In the genomic region with DNA sequence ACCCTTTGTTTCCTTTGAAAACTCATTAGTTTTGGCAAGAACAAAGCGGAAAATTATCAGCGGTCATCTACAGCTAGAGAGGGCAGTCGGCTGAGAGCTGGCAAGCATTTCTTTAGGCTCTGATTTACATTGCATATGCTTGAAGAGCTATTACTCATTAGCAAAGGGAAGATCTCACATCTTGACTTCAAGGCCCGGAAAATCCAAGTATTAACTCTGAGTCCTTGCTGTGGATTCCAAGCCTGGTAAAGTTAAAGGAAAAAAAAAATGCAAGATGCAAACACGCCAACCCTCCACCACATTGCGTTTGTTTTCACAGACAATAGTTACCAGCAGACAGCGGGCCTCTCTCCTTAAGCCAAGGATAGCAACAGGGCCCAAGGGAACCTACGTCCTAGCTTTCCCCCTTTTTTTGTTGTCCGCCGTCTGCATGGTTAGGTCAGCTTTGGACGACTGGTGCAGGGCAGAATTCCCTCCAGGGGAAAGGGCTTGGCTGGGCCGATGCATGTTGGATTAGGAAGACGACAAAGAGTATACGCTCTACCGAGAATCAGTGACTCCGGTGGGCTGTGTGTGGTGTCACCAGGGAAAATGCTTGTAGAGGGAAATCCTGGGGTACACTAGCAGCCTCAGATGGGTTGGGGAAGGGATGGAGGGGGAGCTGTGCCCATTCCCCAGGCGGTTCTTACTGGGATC, we compare ENCODE assay signal across 11 cellular contexts. TPM values are rescaled to one million over a fixed set of nuclear protein-coding genes. Genes with fewer than 3 reads are reported as not detected.
A peak's percentile ranks its signal among the peaks of the same experiment; 100 is the strongest.
DNase-seq lines count a peak whose midpoint lies in the region; ATAC-seq, FAIRE-seq and TF ChIP-seq lines count a peak whose summit lies in the region.
"Had no signal": no experiment of that assay in that cellular context is flagged by ENCODE, and none has a peak within 500 bp of the region (broad histone marks: within the 10 kb centered on the region; RNA-seq: fewer than 3 reads in every experiment).

No MANE protein-coding gene starts in this region.

- no peaks in the 10 kb centered on the region for H3K27me3 ChIP-seq in iPS DF 6.9 (ENCODE audit: control insufficient read depth, insufficient read depth, low read length)
- no peaks in the 10 kb centered on the region for H3K27me3 ChIP-seq in tibial artery
- H3K27me3 ChIP-seq: SJSA1 had no signal

- peaks cover 9% of the 10 kb centered on the region for H3K4me1 Mint-ChIP-seq in activated T-cell treated with anti-CD3 and anti-CD28 coated beads, Interleukin-2, amount 50 U/mL, for 24 hours (ENCODE audit: low read depth)
- H3K4me1 Mint-ChIP-seq in activated B cell treated with CpG ODN at 0.5 μM for 24 hours: peaks cover 11% of the 10 kb centered on the region

- CTCF ChIA-PET in activated B cell treated with CpG ODN at 0.5 μM for 24 hours (lab: Charles Lee): interaction anchor here (1.2 kb wide), 1 partner anchor 94 kb away, joined by 7 read pairs; no protein-coding TSS in a partner anchor

- intact Hi-C loops in activated B cell treated with CpG ODN at 0.5 μM for 24 hours (cut with micrococcal nuclease) (loop anchor here (5.0 to 10.0 kb wide), 2 partner anchors 153 to 895 kb away; a partner anchor contains a TSS), sciatic nerve (cut with DNase I) (no loop called here), tibial artery (cut with DNase I; ENCODE audit: low total_unique reads) (no loop called here)

- no peak overlapping the region for H3K27ac Mint-ChIP-seq in activated T-cell treated with anti-CD3 and anti-CD28 coated beads, Interleukin-2, amount 50 U/mL, for 24 hours
- H3K27ac Mint-ChIP-seq in activated B cell treated with CpG ODN at 0.5 μM for 24 hours: no peak overlapping the region

- TF ChIP-seq CTCF in activated B cell treated with CpG ODN at 0.5 μM for 24 hours (IDR thresholded peaks at IDR 0.05): no peak
- no peak for TF ChIP-seq CTCF in tibial artery (IDR thresholded peaks at IDR 0.05)

- H3K27me3 Mint-ChIP-seq in activated T-cell treated with anti-CD3 and anti-CD28 coated beads, Interleukin-2, amount 50 U/mL, for 24 hours: no peaks in the 10 kb centered on the region
- no peaks in the 10 kb centered on the region for H3K27me3 Mint-ChIP-seq in activated B cell treated with CpG ODN at 0.5 μM for 24 hours

- peak overlapping the region; percentile 24 for H3K4me3 Mint-ChIP-seq in activated T-cell treated with anti-CD3 and anti-CD28 coated beads, Interleukin-2, amount 50 U/mL, for 24 hours
- H3K4me3 Mint-ChIP-seq in activated B cell treated with CpG ODN at 0.5 μM for 24 hours: peak overlapping the region; percentile 66

- WGBS in iPS DF 6.9 (ENCODE audit: insufficient coverage, insufficient read length): no CpG with 5 or more reads among the region's 17 CpGs

- no peaks in the 10 kb centered on the region for H3K9me3 Mint-ChIP-seq in activated T-cell treated with anti-CD3 and anti-CD28 coated beads, Interleukin-2, amount 50 U/mL, for 24 hours
- H3K9me3 Mint-ChIP-seq in activated B cell treated with CpG ODN at 0.5 μM for 24 hours: no peaks in the 10 kb centered on the region

- H3K9me3 ChIP-seq in iPS DF 6.9 (ENCODE audit: control insufficient read depth, insufficient read depth, low read length) (no peaks in the 10 kb centered on the region), tibial artery (no peaks in the 10 kb centered on the region)
- H3K9me3 ChIP-seq: SJSA1 had no signal

- no peak for FAIRE-seq in urothelium cell line (lab: Jason Lieb, UNC)

- no peak overlapping the region for H3K27ac ChIP-seq in iPS DF 6.9 (ENCODE audit: low read length)
- no peak overlapping the region for H3K27ac ChIP-seq in tibial artery
- H3K27ac ChIP-seq: SJSA1 had no signal

- H3K4me3 ChIP-seq in iPS DF 6.9 (ENCODE audit: low read length): peak overlapping the region; percentile 51; the same call in 1 of the 2 replicates
- H3K4me3 ChIP-seq in tibial artery: no peak overlapping the region
- H3K4me3 ChIP-seq: lung, SJSA1 had no signal

- H3K4me1 ChIP-seq in iPS DF 6.9 (ENCODE audit: control insufficient read depth, insufficient read depth, low read length): no peaks in the 10 kb centered on the region
- peaks cover 0 to 23% (median 15%) of the 10 kb centered on the region in 4 donors for H3K4me1 ChIP-seq in tibial artery

- no peak for DNase-seq in activated T-cell treated with anti-CD3 and anti-CD28 coated beads, Interleukin-2, amount 50 U/mL, for 24 hours
- no peak for DNase-seq in activated T-cell treated with anti-CD3 and anti-CD28 coated beads, Interleukin-2, amount 50 U/mL, for 1 hour
- DNase-seq in activated B cell treated with CpG ODN at 0.5 μM for 24 hours (peak; percentile 18), iPS DF 6.9 (ENCODE audit: low read depth, low spot score) (no peak), sciatic nerve (ENCODE audit: low spot score) (no peak), urothelium cell line (ENCODE audit: low spot score) (no peak), tibial artery (no peak)
- DNase-seq: NCI-H2171 treated with DMSO at 0.1 percent for 48 hours had no signal

- ATAC-seq in activated B cell treated with CpG ODN at 0.5 μM for 24 hours (ENCODE audit: low read depth) (no peak), sciatic nerve (peak; percentile 67), SK-N-SH treated with all-trans-retinoic acid at 6 μM for 48 hours (no peak)

- H3K36me3 Mint-ChIP-seq in activated T-cell treated with anti-CD3 and anti-CD28 coated beads, Interleukin-2, amount 50 U/mL, for 24 hours (ENCODE audit: low read depth): peaks cover 2% of the 10 kb centered on the region
- H3K36me3 Mint-ChIP-seq in activated B cell treated with CpG ODN at 0.5 μM for 24 hours (ENCODE audit: low read depth): no peaks in the 10 kb centered on the region

- H3K36me3 ChIP-seq in iPS DF 6.9 (ENCODE audit: control insufficient read depth, insufficient read depth, low read length) (peaks cover 13% of the 10 kb centered on the region; the same call in 1 of the 2 replicates), tibial artery (peaks cover 0 to 8% (median 2%) of the 10 kb centered on the region in 3 donors)

- POLR2A ChIA-PET in activated B cell treated with CpG ODN at 0.5 μM for 24 hours (lab: Charles Lee): interaction anchor here (1.0 kb wide), 1 partner anchor 94 kb away, joined by 3 read pairs; no protein-coding TSS in a partner anchor

TF ChIP-seq in SK-N-SH treated with all-trans-retinoic acid at 6 μM for 48 hours, 23 proteins besides CTCF, POLR2A, EP300 and RAD21 (continues in another document):
- TF ChIP-seq OSR1 (CRISPR knock-in tag; IDR thresholded peaks at IDR 0.05) (no peak), ZNF70 (CRISPR knock-in tag; IDR thresholded peaks at IDR 0.05) (no peak), TCF4 (CRISPR knock-in tag; IDR thresholded peaks at IDR 0.05; ENCODE audit: borderline replicate concordance) (no peak), BACH2 (CRISPR knock-in tag; IDR thresholded peaks at IDR 0.05; ENCODE audit: borderline replicate concordance) (no peak), RARB (CRISPR knock-in tag; IDR thresholded peaks at IDR 0.05) (no peak), ZFP3 (CRISPR knock-in tag; IDR thresholded peaks at IDR 0.05) (no peak), SNAI2 (CRISPR knock-in tag; IDR thresholded peaks at IDR 0.05) (no peak), ZNF8 (CRISPR knock-in tag; IDR thresholded peaks at IDR 0.05) (no peak), ESRRG (CRISPR knock-in tag; IDR thresholded peaks at IDR 0.05) (no peak), CSDC2 (CRISPR knock-in tag; IDR thresholded peaks at IDR 0.05) (no peak), GLIS3 (CRISPR knock-in tag; IDR thresholded peaks at IDR 0.05) (no peak), TOX (CRISPR knock-in tag; IDR thresholded peaks at IDR 0.05; ENCODE audit: borderline replicate concordance) (no peak), PPARA (CRISPR knock-in tag; IDR thresholded peaks at IDR 0.05; ENCODE audit: borderline replicate concordance) (no peak)
- TF ChIP-seq, protein P1, sequence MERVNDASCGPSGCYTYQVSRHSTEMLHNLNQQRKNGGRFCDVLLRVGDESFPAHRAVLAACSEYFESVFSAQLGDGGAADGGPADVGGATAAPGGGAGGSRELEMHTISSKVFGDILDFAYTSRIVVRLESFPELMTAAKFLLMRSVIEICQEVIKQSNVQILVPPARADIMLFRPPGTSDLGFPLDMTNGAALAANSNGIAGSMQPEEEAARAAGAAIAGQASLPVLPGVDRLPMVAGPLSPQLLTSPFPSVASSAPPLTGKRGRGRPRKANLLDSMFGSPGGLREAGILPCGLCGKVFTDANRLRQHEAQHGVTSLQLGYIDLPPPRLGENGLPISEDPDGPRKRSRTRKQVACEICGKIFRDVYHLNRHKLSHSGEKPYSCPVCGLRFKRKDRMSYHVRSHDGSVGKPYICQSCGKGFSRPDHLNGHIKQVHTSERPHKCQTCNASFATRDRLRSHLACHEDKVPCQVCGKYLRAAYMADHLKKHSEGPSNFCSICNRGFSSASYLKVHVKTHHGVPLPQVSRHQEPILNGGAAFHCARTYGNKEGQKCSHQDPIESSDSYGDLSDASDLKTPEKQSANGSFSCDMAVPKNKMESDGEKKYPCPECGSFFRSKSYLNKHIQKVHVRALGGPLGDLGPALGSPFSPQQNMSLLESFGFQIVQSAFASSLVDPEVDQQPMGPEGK (CRISPR knock-in tag; IDR thresholded peaks at IDR 0.05; ENCODE audit: borderline replicate concordance): no peak
- TF ChIP-seq, protein P2, sequence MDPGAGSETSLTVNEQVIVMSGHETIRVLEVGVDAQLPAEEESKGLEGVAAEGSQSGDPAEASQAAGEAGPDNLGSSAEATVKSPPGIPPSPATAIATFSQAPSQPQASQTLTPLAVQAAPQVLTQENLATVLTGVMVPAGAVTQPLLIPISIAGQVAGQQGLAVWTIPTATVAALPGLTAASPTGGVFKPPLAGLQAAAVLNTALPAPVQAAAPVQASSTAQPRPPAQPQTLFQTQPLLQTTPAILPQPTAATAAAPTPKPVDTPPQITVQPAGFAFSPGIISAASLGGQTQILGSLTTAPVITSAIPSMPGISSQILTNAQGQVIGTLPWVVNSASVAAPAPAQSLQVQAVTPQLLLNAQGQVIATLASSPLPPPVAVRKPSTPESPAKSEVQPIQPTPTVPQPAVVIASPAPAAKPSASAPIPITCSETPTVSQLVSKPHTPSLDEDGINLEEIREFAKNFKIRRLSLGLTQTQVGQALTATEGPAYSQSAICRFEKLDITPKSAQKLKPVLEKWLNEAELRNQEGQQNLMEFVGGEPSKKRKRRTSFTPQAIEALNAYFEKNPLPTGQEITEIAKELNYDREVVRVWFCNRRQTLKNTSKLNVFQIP (CRISPR knock-in tag; IDR thresholded peaks at IDR 0.05; ENCODE audit: borderline replicate concordance, low read depth): no peak

RNA-seq across cellular contexts. Expression of a gene that starts 1.7 kb away (rescaled TPM):
- total RNA-seq in activated B cell treated with CpG ODN at 0.5 μM for 24 hours: 1.8 and 3.0 TPM in 2 replicates
- total RNA-seq in sciatic nerve: 1.5 TPM
